8 cellular contexts compared by ENCODE assay signal in the genomic region with DNA sequence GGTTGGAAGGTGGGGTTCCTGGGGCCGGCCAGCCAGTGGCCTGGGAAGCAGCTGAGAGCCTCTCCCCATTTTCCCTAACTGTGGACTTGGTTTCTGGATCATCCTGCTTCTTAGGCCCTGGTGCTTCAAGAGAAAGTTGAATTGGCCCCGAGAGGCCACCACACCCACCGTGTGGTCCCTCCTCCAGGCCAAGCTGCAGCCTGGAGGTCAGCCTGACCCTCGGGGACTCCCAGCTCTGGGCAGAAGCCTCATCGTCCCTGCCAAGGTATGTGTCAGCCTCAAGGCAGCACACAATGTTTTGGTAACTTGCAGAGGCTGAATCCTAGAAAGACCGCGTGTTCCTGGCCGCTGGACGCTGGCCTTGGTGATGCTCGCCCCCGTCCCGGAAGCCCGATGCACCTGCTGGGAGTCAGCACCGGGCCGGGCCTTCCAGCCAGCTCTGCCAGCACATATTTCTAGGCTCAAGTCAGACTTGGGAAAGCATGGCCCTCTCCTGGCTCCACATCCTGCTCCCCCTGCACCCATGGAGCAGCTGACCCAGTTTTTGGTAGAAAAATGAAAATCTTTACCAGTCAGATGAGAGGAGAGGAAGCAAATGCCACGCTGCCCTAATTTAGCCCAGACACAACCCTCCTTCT.
DNase-seq lines count a peak whose midpoint lies in the region; ATAC-seq lines count a peak whose summit lies in the region.

No MANE protein-coding gene starts in this region.

- peaks cover 61% of the 10 kb centered on the region for H3K4me1 Mint-ChIP-seq in stimulated activated naive CD8-positive, alpha-beta T cell treated with anti-CD3 and anti-CD28 coated beads, Interleukin-15, amount 100 ng/mL, for 72 hours

- peak; percentile 56 for DNase-seq in HCEC 1CT
- peak in 30 of 51 donors; percentile 6 to 77 (median 28) for DNase-seq in hypothalamus (lab: John Stamatoyannopoulos, UW)
- no peak for DNase-seq in stimulated activated naive CD8-positive, alpha-beta T cell treated with anti-CD3 and anti-CD28 coated beads, Interleukin-15, amount 100 ng/mL, for 72 hours
- no peak for DNase-seq in NOMO-1 treated with dmso at 0.1 percent for 144 hours (lab: John Stamatoyannopoulos, UW; ENCODE audit: unreplicated experiment)
- no peak for DNase-seq in HUDEP-2 (lab: John Stamatoyannopoulos, UW; ENCODE audit: unreplicated experiment in 76 of 76)
- DNase-seq in NCI-H2029 treated with DMSO at 0.1 percent for 48 hours (lab: John Stamatoyannopoulos, UW), result no peak

- H3K4me3 Mint-ChIP-seq in stimulated activated naive CD8-positive, alpha-beta T cell treated with anti-CD3 and anti-CD28 coated beads, Interleukin-15, amount 100 ng/mL, for 72 hours, result peak overlapping the region; percentile 55 to 72

- H3K9me3 Mint-ChIP-seq in stimulated activated naive CD8-positive, alpha-beta T cell treated with anti-CD3 and anti-CD28 coated beads, Interleukin-15, amount 100 ng/mL, for 72 hours, result no peaks in the 10 kb centered on the region

- peak overlapping the region; percentile 52 for H3K27ac ChIP-seq in adipose tissue (ENCODE audit: low read depth, low read length)

- peaks cover 58% of the 10 kb centered on the region for H3K27me3 Mint-ChIP-seq in stimulated activated naive CD8-positive, alpha-beta T cell treated with anti-CD3 and anti-CD28 coated beads, Interleukin-15, amount 100 ng/mL, for 72 hours

- no peak for ATAC-seq in stimulated activated naive CD8-positive, alpha-beta T cell treated with anti-CD3 and anti-CD28 coated beads, Interleukin-15, amount 100 ng/mL, for 72 hours
- no peak for ATAC-seq in GM19455 (IDR thresholded peaks at IDR 0.05; ENCODE audit: unreplicated experiment)

- WGBS in adipose tissue, 3 donors, result 29 to 69% (median 33%) methylated on average over 16 of the region's 16 CpGs

- H3K27ac Mint-ChIP-seq in stimulated activated naive CD8-positive, alpha-beta T cell treated with anti-CD3 and anti-CD28 coated beads, Interleukin-15, amount 100 ng/mL, for 72 hours, result peak overlapping the region in 1 of 2 donors; percentile 8

Comparison
In these comparisons a context has a peak if more than half of its experiments do, and no peak if none do; other contexts are left out.
1. DNase-seq: peak in HCEC 1CT (single experiment) and hypothalamus (30 of 51); none in stimulated activated naive CD8-positive, alpha-beta T cell treated with anti-CD3 and anti-CD28 coated beads, Interleukin-15, amount 100 ng/mL, for 72 hours (0 of 2), NOMO-1 treated with dmso at 0.1 percent for 144 hours (single experiment), HUDEP-2 (0 of 76) and NCI-H2029 treated with DMSO at 0.1 percent for 48 hours (single experiment).